8 cellular contexts compared by ENCODE assay signal in the genomic region with DNA sequence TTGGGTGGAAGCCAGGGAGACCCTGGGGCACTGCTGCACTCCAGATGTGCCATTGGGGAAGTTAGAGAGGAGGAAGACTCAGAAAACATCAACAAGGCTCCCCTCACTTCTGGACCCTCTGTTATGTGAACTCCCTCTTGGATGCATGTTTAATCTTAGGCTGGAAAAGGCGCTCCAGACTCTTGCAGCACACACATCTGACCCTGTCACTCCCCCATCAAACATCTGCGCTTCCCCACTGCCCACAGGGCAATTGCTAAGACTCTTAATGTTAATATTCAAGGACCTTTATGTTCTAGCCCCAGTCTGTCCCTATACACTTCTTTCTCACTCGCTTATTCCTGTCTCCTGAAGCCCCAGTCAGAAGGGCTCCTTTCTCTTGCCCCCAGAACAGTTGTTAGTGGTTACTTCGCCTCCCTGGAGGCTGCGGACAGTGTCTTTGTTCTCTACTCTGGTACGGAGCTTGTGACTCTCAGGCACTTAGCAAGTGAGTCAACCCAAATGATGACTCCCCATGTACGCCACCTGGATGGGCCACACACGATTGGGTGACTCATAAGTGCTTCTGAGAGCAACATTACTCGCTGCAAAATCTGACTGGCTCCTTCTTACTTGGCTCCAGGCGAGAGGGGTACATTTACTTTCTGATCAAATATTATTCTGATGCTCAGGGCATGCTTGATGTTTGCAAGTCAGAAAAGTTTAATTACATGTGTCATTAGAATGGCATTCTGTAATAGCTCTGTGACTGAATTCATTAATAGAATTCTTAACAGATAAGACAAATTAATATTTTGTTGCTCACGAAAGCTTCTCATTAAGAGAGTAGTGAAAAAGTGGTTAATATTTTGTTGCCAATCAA.
DNase-seq lines count a peak whose midpoint lies in the region; ATAC-seq and TF ChIP-seq lines count a peak whose summit lies in the region.

No MANE protein-coding gene starts in this region.

- H3K27me3 ChIP-seq in lower lobe of right lung (ENCODE audit: low read depth) (no peaks in the 10 kb centered on the region), testis (no peaks in the 10 kb centered on the region), Peyer's patch (no peaks in the 10 kb centered on the region)

- TF ChIP-seq POLR2A in testis (IDR thresholded peaks at IDR 0.05) (no peak), Peyer's patch (IDR thresholded peaks at IDR 0.05) (no peak)

- H3K36me3 ChIP-seq in lower lobe of right lung, result no peaks in the 10 kb centered on the region
- H3K36me3 ChIP-seq in testis (ENCODE audit: low read depth, missing control alignments), result no peaks in the 10 kb centered on the region
- no peaks in the 10 kb centered on the region for H3K36me3 ChIP-seq in Peyer's patch

- peaks cover 9% of the 10 kb centered on the region for H3K4me1 ChIP-seq in lower lobe of right lung
- H3K4me1 ChIP-seq in testis, result no peaks in the 10 kb centered on the region
- H3K4me1 ChIP-seq in Peyer's patch, result no peaks in the 10 kb centered on the region

- no peak for TF ChIP-seq CTCF in lower lobe of right lung (IDR thresholded peaks at IDR 0.05)
- TF ChIP-seq CTCF in testis (IDR thresholded peaks at IDR 0.05), result no peak
- no peak for TF ChIP-seq CTCF in Peyer's patch (IDR thresholded peaks at IDR 0.05)

- H3K9me3 ChIP-seq in lower lobe of right lung (no peaks in the 10 kb centered on the region), testis (no peaks in the 10 kb centered on the region), Peyer's patch (no peaks in the 10 kb centered on the region)

- intact Hi-C loops in lower lobe of right lung (cut with DNase I), result no loop called here
- intact Hi-C loops in testis (cut with DNase I; ENCODE audit: low total_unique reads), result no loop called here
- intact Hi-C loops in left cardiac atrium (cut with DNase I), result loop anchor here in 1 of 2 donors (5.0 kb wide), 1 partner anchor 133 kb away; no protein-coding TSS in a partner anchor

- H3K4me3 ChIP-seq in lower lobe of right lung (no peak overlapping the region), testis (no peak overlapping the region), Peyer's patch (no peak overlapping the region)

- H3K27ac ChIP-seq in lower lobe of right lung, result no peak overlapping the region
- H3K27ac ChIP-seq in testis, result no peak overlapping the region
- H3K27ac ChIP-seq in Peyer's patch, result no peak overlapping the region

- ATAC-seq in lower lobe of right lung (peak in 1 of 2 donors; percentile 42), left cardiac atrium (no peak)

- 76 to 78% methylated on average over 11 of the region's 11 CpGs for WGBS in testis, 2 donors

- DNase-seq in DMS79 (lab: John Stamatoyannopoulos, UW) (peak; percentile 11), HS-27A (ENCODE audit: low read depth) (peak; percentile 8), lower lobe of right lung (peak; percentile 21), testis (no peak), Peyer's patch (no peak), left cardiac atrium (no peak), epidermal melanocyte (ENCODE audit: insufficient read length, low spot score) (no peak)
- DNase-seq in activated CD8-positive, alpha-beta memory T cell treated with anti-CD3 and anti-CD28 coated beads, Interleukin-2, amount 50 U/mL, for 48 hours, result peak; percentile 64

Comparison
In these comparisons a context has a peak if more than half of its experiments do, and no peak if none do; other contexts are left out.
1. DNase-seq: peak in DMS79 (single experiment), HS-27A (single experiment), activated CD8-positive, alpha-beta memory T cell treated with anti-CD3 and anti-CD28 coated beads, Interleukin-2, amount 50 U/mL, for 48 hours (single experiment) and lower lobe of right lung (single experiment); none in testis (single experiment), Peyer's patch (0 of 3), left cardiac atrium (single experiment) and epidermal melanocyte (single experiment).